In the genomic region with DNA sequence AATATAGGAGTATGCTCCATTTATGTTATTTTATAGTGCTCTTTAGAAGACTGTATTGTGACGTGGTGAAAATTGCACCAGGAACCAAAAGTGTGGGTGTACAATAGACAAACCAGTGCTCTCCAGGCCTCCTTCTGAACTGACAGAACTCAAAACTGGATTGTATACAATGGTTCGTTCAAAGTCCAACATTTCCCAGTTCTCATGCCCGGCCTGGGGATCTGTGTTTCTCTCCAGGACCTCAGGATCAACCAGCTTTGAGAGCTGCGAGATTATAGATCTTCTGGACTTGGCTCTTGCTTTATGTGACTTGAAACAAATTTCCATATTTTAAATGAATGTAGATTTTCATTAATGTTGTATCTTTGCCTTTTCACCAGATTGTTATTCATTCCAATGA, we compare ENCODE assay signal across 27 cellular contexts.
"Had no signal": no experiment of that assay in that cellular context is flagged by ENCODE, and none has a peak within 500 bp of the region (broad histone marks: within the 10 kb centered on the region; RNA-seq: fewer than 3 reads in every experiment).

No MANE protein-coding gene starts in this region.

- H3K4me1 ChIP-seq: gastroesophageal sphincter, left lung, neural progenitor cell, right atrium auricular region, sigmoid colon, suprapubic skin, transverse colon, upper lobe of right lung, uterus had no signal

- H3K9me3 ChIP-seq: gastroesophageal sphincter, heart left ventricle, left lung, mucosa of descending colon, right atrium auricular region, sigmoid colon, suprapubic skin, transverse colon, upper lobe of right lung, uterus had no signal

- H3K36me3 ChIP-seq: gastroesophageal sphincter, left lung, neural progenitor cell, right atrium auricular region, suprapubic skin, transverse colon, upper lobe of right lung had no signal

- DNase-seq: cortex of kidney; effector CD4-positive, alpha-beta T cell; endodermal cell; foreskin fibroblast; heart left ventricle; kidney; left lung; mesenchymal stem cell; mucosa of descending colon; naive thymus-derived CD4-positive, alpha-beta T cell; sigmoid colon; stimulated activated CD4-positive, alpha-beta T cell treated with anti-CD3 and anti-CD28 coated beads, Interleukin-15, amount 100 ng/mL, for 24 hours; stimulated activated CD4-positive, alpha-beta T cell treated with anti-CD3 and anti-CD28 coated beads, Interleukin-2, amount 100 ng/mL, for 48 hours; stimulated activated naive CD4-positive, alpha-beta T cell; stimulated activated naive CD8-positive, alpha-beta T cell treated with anti-CD3 and anti-CD28 coated beads, Interleukin-15, amount 100 ng/mL, for 72 hours; transverse colon; upper lobe of right lung; uterus had no signal

- H2AFZ ChIP-seq: hepatocyte, neural progenitor cell, parathyroid adenoma had no signal

- H3K27ac ChIP-seq: epithelial cell of prostate, gastroesophageal sphincter, heart left ventricle, hepatocyte, left lung, neural progenitor cell, parathyroid adenoma, right atrium auricular region, sigmoid colon, skin epidermis, suprapubic skin, transverse colon, upper lobe of right lung, uterus had no signal

- H3K4me2 ChIP-seq: hepatocyte, neural progenitor cell had no signal

- ATAC-seq: esophagus mucosa; gastroesophageal sphincter; heart left ventricle; left lung; mucosa of descending colon; naive thymus-derived CD4-positive, alpha-beta T cell; stimulated activated naive CD8-positive, alpha-beta T cell treated with anti-CD3 and anti-CD28 coated beads, Interleukin-15, amount 100 ng/mL, for 72 hours; upper lobe of right lung had no signal

- H3K79me2 ChIP-seq: hepatocyte, parathyroid adenoma had no signal

- H3K27me3 ChIP-seq: gastroesophageal sphincter, heart left ventricle, hepatocyte, left lung, neural progenitor cell, right atrium auricular region, sigmoid colon, suprapubic skin, transverse colon, upper lobe of right lung, uterus had no signal

- H3K4me3 ChIP-seq: gastroesophageal sphincter, heart left ventricle, hepatocyte, left lung, mucosa of descending colon, neural progenitor cell, right atrium auricular region, sigmoid colon, skin epidermis, suprapubic skin, transverse colon, upper lobe of right lung, uterus had no signal
